Comparison of ENCODE assay signal across 11 cellular contexts in the genomic region with DNA sequence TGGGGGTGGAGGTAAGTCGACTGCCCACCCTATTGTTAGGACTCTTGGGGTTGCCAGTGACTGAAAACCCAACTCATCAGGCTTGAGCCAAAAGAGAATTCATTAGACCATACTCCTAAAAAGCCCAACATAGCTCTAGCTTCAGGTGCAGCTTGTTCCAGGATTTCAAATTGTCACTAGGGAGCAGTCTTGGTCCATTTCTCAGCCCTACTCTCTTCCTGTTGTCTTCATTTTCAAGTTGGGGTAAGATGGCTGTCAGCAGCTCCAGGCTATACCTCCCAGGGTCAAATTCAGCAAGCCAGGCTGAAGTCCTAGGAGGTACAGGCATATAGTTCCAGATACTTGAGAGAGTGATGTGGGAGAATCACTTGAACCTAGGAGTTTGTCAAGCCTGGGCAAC. TPM values are rescaled to one million over a fixed set of nuclear protein-coding genes. Genes with fewer than 3 reads are reported as not detected.
DNase-seq lines count a peak whose midpoint lies in the region; ATAC-seq and TF ChIP-seq lines count a peak whose summit lies in the region.
"Had no signal": no experiment of that assay in that cellular context is flagged by ENCODE, and none has a peak within 500 bp of the region (broad histone marks: within the 10 kb centered on the region; RNA-seq: fewer than 3 reads in every experiment).

No MANE protein-coding gene starts in this region.

- H3K9ac ChIP-seq in mammary epithelial cell (ENCODE audit: insufficient read depth, low read length) (no peak overlapping the region), mesendoderm (ENCODE audit: low read length) (no peak overlapping the region)

- no peaks in the 10 kb centered on the region for H3K79me1 ChIP-seq in mesendoderm (ENCODE audit: low read length)

- no peak overlapping the region for H2BK5ac ChIP-seq in mesendoderm (ENCODE audit: low read length)

- H3K27me3 ChIP-seq in mammary epithelial cell (ENCODE audit: insufficient read depth, low read length) (no peaks in the 10 kb centered on the region), mesendoderm (ENCODE audit: insufficient read depth, low read length, poor library complexity) (peaks cover under 1% of the 10 kb centered on the region)

- H4K8ac ChIP-seq in mesendoderm (ENCODE audit: low read depth, low read length), result no peak overlapping the region

- H3K27ac ChIP-seq in mammary epithelial cell (ENCODE audit: insufficient read depth, low read depth, low read length) (no peak overlapping the region), mesendoderm (ENCODE audit: low read depth, low read length) (no peak overlapping the region)
- H3K27ac ChIP-seq: left lung had no signal

- H3K4me2 ChIP-seq in mammary epithelial cell (ENCODE audit: insufficient read depth, low read depth, low read length), result no peak overlapping the region
- no peak overlapping the region for H3K4me2 ChIP-seq in mesendoderm (ENCODE audit: low read length)

- H3K79me2 ChIP-seq in mammary epithelial cell (ENCODE audit: insufficient read depth, low read length) (no peaks in the 10 kb centered on the region), mesendoderm (ENCODE audit: control insufficient read depth, insufficient read depth, low read length) (no peaks in the 10 kb centered on the region)

- CTCF ChIA-PET in mammary epithelial cell (lab: Charles Lee; ENCODE audit: low non-redundant PET), result interaction anchor here (0.5 to 2.1 kb wide), 5 partner anchors 23 to 272 kb away, joined by 4 to 22 read pairs (median 5); no protein-coding TSS in a partner anchor

- no peak for ATAC-seq in HG02571 (IDR thresholded peaks at IDR 0.05; ENCODE audit: unreplicated experiment)
- ATAC-seq in GM21528 (IDR thresholded peaks at IDR 0.05; ENCODE audit: low FRiP score, unreplicated experiment), result no peak
- no peak for ATAC-seq in HG03354 (IDR thresholded peaks at IDR 0.05; ENCODE audit: poor library complexity, severe bottlenecking, unreplicated experiment)
- ATAC-seq: left lung had no signal

- H4K20me1 ChIP-seq in mammary epithelial cell (ENCODE audit: insufficient read depth, low read length), result no peaks in the 10 kb centered on the region

- H3K4me1 ChIP-seq in mammary epithelial cell (ENCODE audit: insufficient read depth, low read length) (no peaks in the 10 kb centered on the region), mesendoderm (ENCODE audit: control insufficient read depth, low read depth, low read length) (peaks cover 2% of the 10 kb centered on the region)
- H3K4me1 ChIP-seq: left lung had no signal

- no peak overlapping the region for H2AK5ac ChIP-seq in mesendoderm (ENCODE audit: low read length)

- H3K4ac ChIP-seq in mesendoderm (ENCODE audit: low read depth, low read length), result no peak overlapping the region

- H4K5ac ChIP-seq in mesendoderm (ENCODE audit: low read length), result no peak overlapping the region

- H3K56ac ChIP-seq in mesendoderm (ENCODE audit: low read length), result no peak overlapping the region

- no peak overlapping the region for H2BK120ac ChIP-seq in mesendoderm (ENCODE audit: low read depth, low read length)

- 56% methylated on average over 1 of the region's 1 CpG for WGBS in mammary epithelial cell (ENCODE audit: low coverage, missing lambda C conversion rate)
- no CpG with 5 or more reads among the region's 1 CpG for WGBS in mesendoderm (ENCODE audit: extremely low coverage, insufficient coverage, low lambda C conversion rate)

- TF ChIP-seq CTCF in LNCaP clone FGC (IDR thresholded peaks at IDR 0.05; ENCODE audit: control insufficient read depth, extremely low read depth, insufficient read depth) (peak; percentile 64), mammary epithelial cell (conservative IDR thresholded peaks at IDR 0.05 in 1 of 2, IDR thresholded peaks at IDR 0.05 in 1 of 2; ENCODE audit: extremely low read depth in 1 of 2, insufficient read depth in 1 of 2, low read depth in 1 of 2, low read length in 2 of 2) (peak; percentile 35 to 47)

- no TSS peak for BruUV-seq in mammary epithelial cell (replicated peaks; lab: Mats Ljungman, UMichigan)

- no peaks in the 10 kb centered on the region for H3K9me3 ChIP-seq in mammary epithelial cell (replicated peaks; ENCODE audit: insufficient read depth, low read length)
- H3K9me3 ChIP-seq: left lung had no signal

- no peak overlapping the region for H2BK15ac ChIP-seq in mesendoderm (replicated peaks; ENCODE audit: low read depth)

- in situ Hi-C loops in mammary epithelial cell (cut with MboI; ENCODE audit: low sequenced_read_pairs in 2 of 2), result loop anchor here in 1 of 2 donors (10.0 kb wide), 1 partner anchor 128 kb away; no protein-coding TSS in a partner anchor

- H3K36me3 ChIP-seq in mammary epithelial cell (ENCODE audit: insufficient read depth, low read length) (no peaks in the 10 kb centered on the region), mesendoderm (ENCODE audit: control insufficient read depth, insufficient read depth, low read length) (no peaks in the 10 kb centered on the region)
- H3K36me3 ChIP-seq: left lung had no signal

- intact Hi-C loops in mammary epithelial cell (cut with micrococcal nuclease), result loop anchor here (1.0 to 10.0 kb wide), 3 partner anchors 14 to 578 kb away; a partner anchor contains a TSS

- peak; percentile 33 for DNase-seq in DMS114 treated with DMSO at 0.1 percent for 48 hours (lab: John Stamatoyannopoulos, UW; ENCODE audit: unreplicated experiment)
- DNase-seq in LNCaP clone FGC (ENCODE audit: low read depth), result no peak
- peak; percentile 35 for DNase-seq in mammary epithelial cell
- DNase-seq in mesendoderm, result peak; percentile 75
- no peak for DNase-seq in stimulated activated CD4-positive, alpha-beta T cell treated with anti-CD3 and anti-CD28 coated beads, Interleukin-4, amount 100 ng/mL, for 24 hours
- DNase-seq: activated naive CD4-positive, alpha-beta T cell treated with anti-CD3 and anti-CD28 coated beads, Interleukin-2, amount 50 U/mL, for 16 hours; left lung had no signal

- H3K18ac ChIP-seq in mesendoderm (ENCODE audit: low read length), result no peak overlapping the region

- H3K4me3 ChIP-seq in LNCaP clone FGC (ENCODE audit: low read depth, low read length), result no peak overlapping the region
- no peak overlapping the region for H3K4me3 ChIP-seq in mammary epithelial cell (replicated peaks in 1 of 3; ENCODE audit: insufficient read depth in 1 of 3, low read depth in 2 of 3, low read length in 3 of 3)
- no peak overlapping the region for H3K4me3 ChIP-seq in mesendoderm (ENCODE audit: low read length)
- H3K4me3 ChIP-seq: left lung had no signal

- dilution Hi-C loops in mammary epithelial cell (cut with HindIII; ENCODE audit: low sequenced_read_pairs), result no loop called here

- H3K23ac ChIP-seq in mesendoderm (ENCODE audit: low read length), result no peak overlapping the region

- peak overlapping the region; percentile 34 for H2AFZ ChIP-seq in mammary epithelial cell (ENCODE audit: low read depth, low read length)

RNA-seq across cellular contexts. Expression of a gene that starts 14.9 kb away (rescaled TPM):
- total RNA-seq in mammary epithelial cell, result 1 to 10 TPM; 1.3 to 8.8 TPM
- polyA plus RNA-seq in mammary epithelial cell, result 5.4 TPM
- polyA minus RNA-seq in mammary epithelial cell, result 0.21 TPM
- 14.4 TPM for polyA plus RNA-seq in mesendoderm (2013, experiment 1 of 2)
- polyA plus RNA-seq in mesendoderm (2013, experiment 2 of 2), result 14.6 TPM
- total RNA-seq: T-helper 2 cell treated with Interferon-gamma antibody and Interleukin-4, amounts not matched to agents 100 ng/mL and 5 ng/mL, for 36 hours had no signal

Comparison
In these comparisons a context has a peak if more than half of its experiments do, and no peak if none do; other contexts are left out.
1. DNase-seq: peak in DMS114 treated with DMSO at 0.1 percent for 48 hours (single experiment), mammary epithelial cell (single experiment) and mesendoderm (single experiment); none in LNCaP clone FGC (single experiment) and stimulated activated CD4-positive, alpha-beta T cell treated with anti-CD3 and anti-CD28 coated beads, Interleukin-4, amount 100 ng/mL, for 24 hours (single experiment).